In the genomic region with DNA sequence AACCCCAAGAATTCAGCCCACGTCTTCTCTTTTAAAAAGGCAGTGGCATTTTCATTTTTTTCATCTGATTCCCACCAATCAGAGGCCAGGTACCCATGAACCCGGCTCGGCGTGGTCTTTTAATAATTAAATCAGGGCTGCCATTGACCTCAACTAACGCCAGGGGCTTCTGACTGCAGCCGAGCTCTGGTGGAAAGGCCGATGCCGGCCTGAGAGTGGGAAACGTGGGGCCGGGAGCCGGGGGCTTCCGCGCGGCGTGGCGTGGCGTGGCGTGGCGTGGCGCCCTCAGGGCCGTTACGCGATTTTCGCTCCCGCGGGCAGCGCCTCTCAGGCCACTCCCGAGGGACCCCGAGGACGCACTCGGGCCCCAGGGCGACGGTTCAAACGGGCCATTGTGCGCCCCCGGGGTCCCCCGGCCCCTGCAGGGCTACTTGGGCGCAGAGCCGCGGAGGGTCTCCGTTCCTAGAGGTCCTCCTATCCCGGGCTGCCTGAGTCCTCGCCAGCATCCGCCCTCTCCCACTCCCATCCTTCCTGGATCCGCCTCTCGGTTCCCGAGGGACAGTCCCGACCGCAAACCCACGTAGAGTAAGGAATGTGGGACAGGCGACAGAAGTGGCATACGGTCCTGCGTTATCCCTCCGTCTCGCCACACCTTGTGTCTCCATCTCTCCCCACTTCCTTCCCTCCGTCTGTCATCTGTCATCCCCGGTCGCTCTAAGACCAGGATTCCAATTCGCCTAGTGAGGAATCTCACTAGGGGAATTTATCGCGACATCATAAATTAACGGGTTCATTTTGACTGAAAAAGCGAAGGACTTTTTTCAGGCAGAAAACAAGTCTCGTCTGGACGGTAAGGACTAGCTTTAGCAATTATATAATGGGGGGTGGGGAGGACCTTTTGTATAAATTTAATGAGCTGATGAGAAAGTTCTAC, we compare ENCODE assay signal across 8 cellular contexts. TPM values are rescaled to one million over a fixed set of nuclear protein-coding genes. Genes with fewer than 3 reads are reported as not detected.
DNase-seq lines count a peak whose midpoint lies in the region; ATAC-seq lines count a peak whose summit lies in the region.

No MANE protein-coding gene starts in this region.

- DNase-seq in AG08395 (ENCODE audit: low spot score) = peak; percentile 82
- peak; percentile 59 for DNase-seq in NCI-H345 (lab: John Stamatoyannopoulos, UW)
- peak; percentile 55 for DNase-seq in activated CD4-positive, alpha-beta T cell treated with anti-CD3 and anti-CD28 coated beads for 48 hours
- DNase-seq in left lobe of liver (ENCODE audit: low spot score) = peak; percentile 75
- DNase-seq in stimulated activated CD4-positive, alpha-beta T cell treated with anti-CD3 and anti-CD28 coated beads, Interleukin-2, amount 100 ng/mL, for 48 hours = peak; percentile 21 to 23

- ATAC-seq in GM18519 (IDR thresholded peaks at IDR 0.05; ENCODE audit: low FRiP score, unreplicated experiment) (peak; percentile 52), HG03039 (IDR thresholded peaks at IDR 0.05; ENCODE audit: unreplicated experiment) (peak; percentile 40), left lobe of liver (peak; percentile 70)

- H3K4me3 Mint-ChIP-seq in dendritic cell treated with granulocyte-macrophage colony-stimulating factor and Interleukin-4, amounts not matched to agents 40 ng/mL and 50 ng/mL, for 4 days = peak overlapping the region; percentile 94

- intact Hi-C loops in dendritic cell treated with granulocyte-macrophage colony-stimulating factor and Interleukin-4, amounts not matched to agents 40 ng/mL and 50 ng/mL, for 4 days (cut with micrococcal nuclease) = no loop called here

- H3K27ac Mint-ChIP-seq in dendritic cell treated with granulocyte-macrophage colony-stimulating factor and Interleukin-4, amounts not matched to agents 40 ng/mL and 50 ng/mL, for 4 days = peak overlapping the region; percentile 86

- no peaks in the 10 kb centered on the region for H3K9me3 Mint-ChIP-seq in dendritic cell treated with granulocyte-macrophage colony-stimulating factor and Interleukin-4, amounts not matched to agents 40 ng/mL and 50 ng/mL, for 4 days

- H3K27me3 Mint-ChIP-seq in dendritic cell treated with granulocyte-macrophage colony-stimulating factor and Interleukin-4, amounts not matched to agents 40 ng/mL and 50 ng/mL, for 4 days = peaks cover 9% of the 10 kb centered on the region

- peaks cover 18% of the 10 kb centered on the region for H3K36me3 Mint-ChIP-seq in dendritic cell treated with granulocyte-macrophage colony-stimulating factor and Interleukin-4, amounts not matched to agents 40 ng/mL and 50 ng/mL, for 4 days (ENCODE audit: low read depth)

- peaks cover 42% of the 10 kb centered on the region for H3K4me1 Mint-ChIP-seq in dendritic cell treated with granulocyte-macrophage colony-stimulating factor and Interleukin-4, amounts not matched to agents 40 ng/mL and 50 ng/mL, for 4 days (ENCODE audit: low read depth)

RNA-seq across cellular contexts. Expression of a gene that starts 0.9 kb away (rescaled TPM):
- total RNA-seq in left lobe of liver = 8.4 TPM

Comparison
In these comparisons a context has a peak if more than half of its experiments do, and no peak if none do; other contexts are left out.
1. Peak in every context shown above with its lines: DNase-seq and ATAC-seq.
2. DNase-seq: peak in every context shown above with its lines; median percentile 82 in AG08395; 75 in left lobe of liver; 59 in NCI-H345; 55 in activated CD4-positive, alpha-beta T cell treated with anti-CD3 and anti-CD28 coated beads for 48 hours; 22 in stimulated activated CD4-positive, alpha-beta T cell treated with anti-CD3 and anti-CD28 coated beads, Interleukin-2, amount 100 ng/mL, for 48 hours.